In the genomic region with DNA sequence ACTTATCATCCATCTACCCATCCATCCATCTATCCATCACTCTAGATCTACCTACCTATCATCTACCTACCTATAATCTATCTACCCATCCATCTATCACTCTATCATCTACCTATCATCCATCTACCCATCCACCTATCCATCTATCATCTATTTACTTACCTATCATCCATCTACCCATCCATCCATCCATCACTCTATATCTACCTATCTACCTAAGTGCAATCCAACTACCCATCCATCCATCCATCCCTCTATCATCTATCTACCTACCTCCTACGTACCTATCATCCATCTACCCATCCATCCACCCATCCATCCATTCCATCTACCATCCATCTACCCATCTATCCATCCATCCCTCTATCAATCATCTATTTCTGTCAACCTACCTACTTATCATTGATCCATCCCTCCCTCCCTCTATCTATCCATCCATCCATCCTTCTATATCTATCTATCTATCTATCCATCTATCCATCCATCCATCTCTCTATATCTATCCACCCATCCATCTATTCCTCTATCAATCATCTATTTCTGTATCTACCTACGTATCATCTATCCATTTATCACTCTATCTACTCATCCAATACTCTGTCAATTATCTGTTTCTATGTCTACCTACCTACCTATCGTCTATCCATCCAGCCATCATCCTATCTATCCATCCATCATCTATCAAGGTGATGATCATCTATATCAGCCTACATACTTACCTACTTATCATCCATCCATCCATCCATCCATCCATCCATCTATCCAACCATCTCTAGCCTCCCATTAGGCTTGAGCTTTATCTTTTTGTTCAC, we compare ENCODE assay signal across 24 cellular contexts. TPM values are rescaled to one million over a fixed set of nuclear protein-coding genes. Genes with fewer than 3 reads are reported as not detected.
DNase-seq lines count a peak whose midpoint lies in the region; ATAC-seq and TF ChIP-seq lines count a peak whose summit lies in the region.
"Had no signal": no experiment of that assay in that cellular context is flagged by ENCODE, and none has a peak within 500 bp of the region (broad histone marks: within the 10 kb centered on the region; RNA-seq: fewer than 3 reads in every experiment).

No MANE protein-coding gene starts in this region.

- CTCF ChIA-PET in HEK293 (lab: Yijun Ruan, JAX), result interaction anchor here (1.0 to 4.6 kb wide), 4 partner anchors 8 to 355 kb away, joined by 3 to 34 read pairs (median 12); no protein-coding TSS in a partner anchor
- CTCF ChIA-PET in HEK293T (lab: Yijun Ruan, JAX), result interaction anchor here (0.6 kb wide), 1 partner anchor 846 kb away, joined by 8 read pairs; no protein-coding TSS in a partner anchor
- CTCF ChIA-PET in IMR-90 (lab: Yijun Ruan, JAX), result no interaction called here

- no peak for DNase-seq in HEK293T (ENCODE audit: extremely low spot score)
- DNase-seq in IMR-90, result no peak
- DNase-seq in osteoblast (ENCODE audit: insufficient read length, low spot score, missing footprints), result peak; percentile 35
- DNase-seq in dorsolateral prefrontal cortex, result no peak
- no peak for DNase-seq in H4 (ENCODE audit: low spot score)
- DNase-seq in NCI-H2081 treated with DMSO at 0.1 percent for 48 hours (lab: John Stamatoyannopoulos, UW), result no peak
- DNase-seq: 8988T; ACHN; BE2C; C1 segment of cervical spinal cord; CD4-positive, alpha-beta memory T cell; CD4-positive, CD25-positive, alpha-beta regulatory T cell; COR-L47; DMS 273 treated with DMSO at 0.1 percent for 48 hours; DMS153; DMS53; DMS79; DND-41; EL; GDM1 had no signal

- H3K79me1 ChIP-seq in IMR-90 (ENCODE audit: low read depth in 1 of 2, low read length in 2 of 2), result no peaks in the 10 kb centered on the region

- no peak for TF ChIP-seq RAD21 in IMR-90 (IDR thresholded peaks at IDR 0.05; ENCODE audit: low read length)

- H3K9me3 ChIP-seq in HEK293 (ENCODE audit: control insufficient read depth, insufficient read depth, low read depth, low read length) (no peaks in the 10 kb centered on the region), IMR-90 (ENCODE audit: control insufficient read depth, insufficient read depth, low read length) (no peaks in the 10 kb centered on the region), osteoblast (ENCODE audit: low read depth, low read length) (no peaks in the 10 kb centered on the region)
- H3K9me3 ChIP-seq: BE2C, BLaER1 had no signal

- H3K14ac ChIP-seq in IMR-90 (replicated peaks; ENCODE audit: low read depth, low read length), result no peak overlapping the region

- H3K27ac ChIP-seq in HEK293 (ENCODE audit: extremely low read depth, low read depth, low read length) (no peak overlapping the region), IMR-90 (ENCODE audit: insufficient read depth, low read length) (no peak overlapping the region), osteoblast (ENCODE audit: low read depth, low read length) (no peak overlapping the region), dorsolateral prefrontal cortex (no peak overlapping the region)
- H3K27ac ChIP-seq: BLaER1 had no signal

- no peak overlapping the region for H3K18ac ChIP-seq in IMR-90 (ENCODE audit: low read depth, low read length)

- H3K27me3 ChIP-seq in IMR-90 (ENCODE audit: control insufficient read depth, insufficient read depth, low read length) (no peaks in the 10 kb centered on the region), osteoblast (ENCODE audit: insufficient read depth, low read length) (no peaks in the 10 kb centered on the region), dorsolateral prefrontal cortex (no peaks in the 10 kb centered on the region)
- H3K27me3 ChIP-seq: BE2C, BLaER1 had no signal

- dilution Hi-C loops in IMR-90 (cut with HindIII; ENCODE audit: low sequenced_read_pairs, unreplicated experiment), result no loop called here

- intact Hi-C loops in IMR-90 (cut with micrococcal nuclease), result no loop called here
- intact Hi-C loops in dorsolateral prefrontal cortex (cut with DNase I), result no loop called here

- no peak overlapping the region for H3K9ac ChIP-seq in IMR-90 (ENCODE audit: low read depth, low read length)
- H3K9ac ChIP-seq: BLaER1 had no signal

- H3K56ac ChIP-seq in IMR-90 (ENCODE audit: extremely low read depth, insufficient read depth, low read length), result no peak overlapping the region

- no peak overlapping the region for H2AK9ac ChIP-seq in IMR-90 (replicated peaks; ENCODE audit: low read depth, low read length, poor library complexity)

- 90 to 100% methylated on average over 2 to 3 of the region's 3 CpGs for WGBS in IMR-90 (ENCODE audit: extremely low coverage in 2 of 2, insufficient read length in 1 of 2), 2 experiments

- peak overlapping the region; percentile 45 for H2BK5ac ChIP-seq in IMR-90 (ENCODE audit: low read depth, low read length, poor library complexity, severe bottlenecking)

- no peak for ATAC-seq in IMR-90 (ENCODE audit: low read depth)
- no peak for ATAC-seq in HG03045 (IDR thresholded peaks at IDR 0.05; ENCODE audit: unreplicated experiment)
- ATAC-seq: GM12878 had no signal

- no peak for TF ChIP-seq CTCF in HEK293 (tag by site-specific recombination; IDR thresholded peaks at IDR 0.05)
- TF ChIP-seq CTCF in IMR-90 (conservative IDR thresholded peaks at IDR 0.05; ENCODE audit: low read depth, low read length), result no peak
- TF ChIP-seq CTCF in osteoblast (IDR thresholded peaks at IDR 0.05; ENCODE audit: extremely low read depth, low read depth, low read length), result no peak
- no peak for TF ChIP-seq CTCF in dorsolateral prefrontal cortex (IDR thresholded peaks at IDR 0.05 in 54 of 56, conservative IDR thresholded peaks at IDR 0.05 in 2 of 56; ENCODE audit: low read depth in 1 of 56, partially characterized antibody in 56 of 56)

- H4K20me1 ChIP-seq in IMR-90 (ENCODE audit: insufficient read depth, low read length), result no peaks in the 10 kb centered on the region
- H4K20me1 ChIP-seq in osteoblast (ENCODE audit: insufficient read depth, low read length), result peaks cover 4% of the 10 kb centered on the region

- no peak overlapping the region for H3K23ac ChIP-seq in IMR-90 (ENCODE audit: low read depth, low read length)

- no TSS peak for BruUV-seq in IMR-90 (replicated peaks; lab: Mats Ljungman, UMichigan)

- H2BK20ac ChIP-seq in IMR-90 (ENCODE audit: low read depth, low read length), result no peak overlapping the region

- no peak overlapping the region for H4K5ac ChIP-seq in IMR-90 (ENCODE audit: low read depth, low read length)

- TF ChIP-seq POLR2A in IMR-90 (IDR thresholded peaks at IDR 0.05; ENCODE audit: low read depth, low read length), result no peak

- no peak overlapping the region for H2AK5ac ChIP-seq in IMR-90 (ENCODE audit: low read depth, low read length)

- H3K4me2 ChIP-seq in IMR-90 (ENCODE audit: low read depth, low read length), result no peak overlapping the region
- no peak overlapping the region for H3K4me2 ChIP-seq in osteoblast (ENCODE audit: insufficient read depth, low read length)
- H3K4me2 ChIP-seq: BLaER1 had no signal

- H3K4ac ChIP-seq in IMR-90 (ENCODE audit: low read depth, low read length), result no peak overlapping the region

- peaks cover 3% of the 10 kb centered on the region; the same call in 1 of the 2 replicates for H3K9me1 ChIP-seq in IMR-90 (ENCODE audit: insufficient read depth, low read length)

- H2BK120ac ChIP-seq in IMR-90 (ENCODE audit: low read depth, low read length), result no peak overlapping the region

- H2AFZ ChIP-seq in IMR-90 (replicated peaks; ENCODE audit: low read length, poor library complexity) (no peak overlapping the region), osteoblast (ENCODE audit: low read length) (no peak overlapping the region)

- POLR2A ChIA-PET in HEK293 (lab: Yijun Ruan, JAX) (no interaction called here), HEK293T (lab: Yijun Ruan, JAX) (no interaction called here), IMR-90 (lab: Charles Lee; ENCODE audit: unreplicated experiment) (no interaction called here)

- H3K4me1 ChIP-seq in HEK293 (ENCODE audit: control insufficient read depth, insufficient read depth, low read length) (no peaks in the 10 kb centered on the region), IMR-90 (ENCODE audit: control insufficient read depth, insufficient read depth, low read length) (no peaks in the 10 kb centered on the region), osteoblast (ENCODE audit: insufficient read depth, low read length) (no peaks in the 10 kb centered on the region)
- H3K4me1 ChIP-seq: BLaER1 had no signal

- H3K4me3 ChIP-seq in HEK293 (ENCODE audit: low read depth, low read length) (no peak overlapping the region), IMR-90 (ENCODE audit: insufficient read depth, low read depth, low read length) (no peak overlapping the region), osteoblast (ENCODE audit: insufficient read depth, low read length) (no peak overlapping the region), dorsolateral prefrontal cortex (no peak overlapping the region)
- H3K4me3 ChIP-seq: BLaER1, GM12878 had no signal

- no peak overlapping the region for H4K8ac ChIP-seq in IMR-90 (ENCODE audit: low read depth in 2 of 2, low read length in 2 of 2)

- in situ Hi-C loops in IMR-90 (cut with MboI; ENCODE audit: low sequenced_read_pairs), result no loop called here

- H2BK15ac ChIP-seq in IMR-90 (ENCODE audit: low read depth, low read length), result no peak overlapping the region

- no peaks in the 10 kb centered on the region for H3K79me2 ChIP-seq in osteoblast (ENCODE audit: insufficient read depth, low read length)

- no peak overlapping the region for H4K91ac ChIP-seq in IMR-90 (ENCODE audit: insufficient read depth, low read depth, low read length)

- H3K36me3 ChIP-seq in HEK293 (ENCODE audit: control insufficient read depth in 2 of 2, insufficient read depth in 1 of 2, low read length in 2 of 2) (no peaks in the 10 kb centered on the region; a peak in 1 of 3 replicates), IMR-90 (ENCODE audit: control insufficient read depth, insufficient read depth, low read length) (no peaks in the 10 kb centered on the region), osteoblast (ENCODE audit: insufficient read depth, low read length) (no peaks in the 10 kb centered on the region)
- H3K36me3 ChIP-seq: BE2C, BLaER1 had no signal

TF ChIP-seq in HEK293, 187 proteins besides CTCF, POLR2A, EP300 and RAD21 (continues in another document):
- TF ChIP-seq ZNF768 (tag by site-specific recombination; IDR thresholded peaks at IDR 0.05), result no peak
- TF ChIP-seq ZNF433 (tag by site-specific recombination; IDR thresholded peaks at IDR 0.05; ENCODE audit: low read depth), result no peak

TF ChIP-seq in IMR-90, 13 proteins besides CTCF, POLR2A, EP300 and RAD21 (continues in another document):
- TF ChIP-seq RCOR1 (IDR thresholded peaks at IDR 0.05; ENCODE audit: insufficient replicate concordance, low read length) (no peak), MXI1 (IDR thresholded peaks at IDR 0.05; ENCODE audit: borderline replicate concordance, low read depth, low read length) (no peak)

RNA-seq across cellular contexts. Expression of a gene that starts 49.1 kb away (rescaled TPM):
- 14.3 and 21.1 TPM in 2 replicates for total RNA-seq in IMR-90 (2012; rRNA removed)
- polyA plus RNA-seq in IMR-90 (2012; rRNA removed), result 7.9 and 9.2 TPM in 2 replicates
- 2.9 and 4.9 TPM in 2 replicates for polyA plus RNA-seq in IMR-90 (2012; cell fraction: cytosol; rRNA removed)
- polyA plus RNA-seq in IMR-90 (2012; cell fraction: nucleus; rRNA removed; ENCODE audit: low replicate concordance), result 2.6 and 13.3 TPM in 2 replicates
- 31.5 and 35.5 TPM in 2 replicates for total RNA-seq in osteoblast
- 10 to 100 TPM; 15.1 to 42.7 (median 26.1) TPM for total RNA-seq in dorsolateral prefrontal cortex
- 36.4 and 38.3 TPM in 2 replicates for total RNA-seq in H4 (2014; rRNA removed; shearing (Covaris generic))
